17 cellular contexts compared by ENCODE assay signal in genomic region chr4:94523033-94523590, GRCh38.
DNase-seq lines count a peak whose midpoint lies in the region; ATAC-seq and TF ChIP-seq lines count a peak whose summit lies in the region.
"Had no signal": no experiment of that assay in that cellular context is flagged by ENCODE, and none has a peak within 500 bp of the region (broad histone marks: within the 10 kb centered on the region; RNA-seq: fewer than 3 reads in every experiment).

No MANE protein-coding gene starts in this region.

- H3K27me3 ChIP-seq in left ventricle myocardium inferior (ENCODE audit: low read depth) (no peaks in the 10 kb centered on the region), mesenchymal stem cell (ENCODE audit: control insufficient read depth in 1 of 2, insufficient read depth in 1 of 2, low read length in 2 of 2) (no peaks in the 10 kb centered on the region), uterus (no peaks in the 10 kb centered on the region), PC-9 (ENCODE audit: insufficient read depth, low read depth) (no peaks in the 10 kb centered on the region)

- no TSS peak for BruUV-seq in PC-9 (replicated peaks; lab: Mats Ljungman, UMichigan)

- peaks cover 8% of the 10 kb centered on the region for H3K79me1 ChIP-seq in mesenchymal stem cell (replicated peaks; ENCODE audit: low read length, poor library complexity, severe bottlenecking)

- H3F3A ChIP-seq in PC-9 (ENCODE audit: insufficient read depth, low read depth) = no peaks in the 10 kb centered on the region

- no peak overlapping the region for H3K23ac ChIP-seq in mesenchymal stem cell (ENCODE audit: low read length in 2 of 2)

- DNase-seq in left ventricle myocardium inferior = no peak
- no peak for DNase-seq in Right ventricle myocardium inferior (ENCODE audit: missing footprints)
- no peak for DNase-seq in coronary artery (ENCODE audit: low spot score)
- DNase-seq in mesenchymal stem cell = no peak
- no peak for DNase-seq in uterus
- no peak for DNase-seq in middle frontal gyrus (ENCODE audit: extremely low spot score, low spot score)
- DNase-seq in PC-9 = no peak
- DNase-seq: activated CD8-positive, alpha-beta memory T cell treated with anti-CD3 and anti-CD28 coated beads for 24 hours; activated gamma-delta T cell treated with Interleukin-2 at 50 U/mL for 16 hours; CD8-positive, alpha-beta memory T cell; H9; immature natural killer cell; nucleus accumbens; T-cell; WERI-Rb-1 had no signal

- no peak overlapping the region for H2AK5ac ChIP-seq in mesenchymal stem cell (ENCODE audit: low read length, severe bottlenecking)

- no peak overlapping the region for H2BK5ac ChIP-seq in mesenchymal stem cell (ENCODE audit: low read depth, low read length, poor library complexity, severe bottlenecking)

- H3K9me2 ChIP-seq in PC-9 (ENCODE audit: insufficient read depth) = no peaks in the 10 kb centered on the region

- no peak overlapping the region for H2BK12ac ChIP-seq in mesenchymal stem cell (ENCODE audit: low read length in 2 of 2)

- no peak for ATAC-seq in Right ventricle myocardium inferior
- ATAC-seq in GM21515 (IDR thresholded peaks at IDR 0.05; ENCODE audit: unreplicated experiment) = no peak
- ATAC-seq: stimulated activated memory B cell treated with anti-CD40 and anti-IgM and Interleukin-4, amounts not matched to agents 10 μg/mL and 1 μg/mL and 100 μg/mL, for 72 hours; T-cell had no signal

- POLR2A ChIA-PET in PC-9 (lab: Charles Lee; ENCODE audit: unreplicated experiment) = interaction anchor here (0.5 kb wide), 1 partner anchor 88 kb away, joined by 6 read pairs; no protein-coding TSS in a partner anchor

- no peak overlapping the region for H4K91ac ChIP-seq in mesenchymal stem cell (ENCODE audit: low read length)

- intact Hi-C loops in left ventricle myocardium inferior (cut with micrococcal nuclease) = no loop called here
- intact Hi-C loops in Right ventricle myocardium inferior (cut with DNase I) = no loop called here
- intact Hi-C loops in uterus (cut with DNase I; ENCODE audit: low total_unique reads) = no loop called here
- intact Hi-C loops in PC-9 (cut with micrococcal nuclease; ENCODE audit: unreplicated experiment) = no loop called here

- H3K9me3 ChIP-seq in left ventricle myocardium inferior (replicated peaks) (no peaks in the 10 kb centered on the region), mesenchymal stem cell (ENCODE audit: control insufficient read depth, low read length) (no peaks in the 10 kb centered on the region), uterus (no peaks in the 10 kb centered on the region), PC-9 (ENCODE audit: insufficient read depth, low read depth) (no peaks in the 10 kb centered on the region)

- H3K36me3 ChIP-seq in left ventricle myocardium inferior = peaks cover 15% of the 10 kb centered on the region
- peaks cover 2 to 16% of the 10 kb centered on the region in 2 experiments for H3K36me3 ChIP-seq in mesenchymal stem cell (ENCODE audit: control insufficient read depth in 1 of 2, insufficient read depth in 2 of 2, low read depth in 1 of 2, low read length in 2 of 2)
- no peaks in the 10 kb centered on the region for H3K36me3 ChIP-seq in uterus
- no peaks in the 10 kb centered on the region for H3K36me3 ChIP-seq in PC-9 (ENCODE audit: low read depth)
- H3K36me3 ChIP-seq: WERI-Rb-1 had no signal

- TF ChIP-seq POLR2A in uterus (IDR thresholded peaks at IDR 0.05) = no peak

- H2BK15ac ChIP-seq in mesenchymal stem cell (ENCODE audit: low read depth, poor library complexity, severe bottlenecking) = no peak overlapping the region

- peaks cover 2% of the 10 kb centered on the region; the same call in 1 of the 2 replicates for H3K79me2 ChIP-seq in PC-9 (ENCODE audit: low read depth)

- H3K14ac ChIP-seq in mesenchymal stem cell (ENCODE audit: low read length in 2 of 2) = no peak overlapping the region

- H3K4me3 ChIP-seq in left ventricle myocardium inferior = no peak overlapping the region
- H3K4me3 ChIP-seq in coronary artery = no peak overlapping the region
- H3K4me3 ChIP-seq in mesenchymal stem cell (ENCODE audit: insufficient read depth in 1 of 2, low read depth in 1 of 2, low read length in 2 of 2) = no peak overlapping the region
- no peak overlapping the region for H3K4me3 ChIP-seq in uterus
- no peak overlapping the region for H3K4me3 ChIP-seq in PC-9

- H3K4me1 ChIP-seq in left ventricle myocardium inferior (peaks cover 99% of the 10 kb centered on the region), mesenchymal stem cell (ENCODE audit: control insufficient read depth, insufficient read depth, low read depth, low read length) (peaks cover 3% of the 10 kb centered on the region), uterus (peaks cover 20 to 34% of the 10 kb centered on the region in 2 donors), PC-9 (replicated peaks; ENCODE audit: insufficient read depth) (peaks cover 6% of the 10 kb centered on the region; the same call in 1 of the 2 replicates)

- H3K4me2 ChIP-seq in mesenchymal stem cell (ENCODE audit: low read length, poor library complexity, severe bottlenecking) (no peak overlapping the region), PC-9 (no peak overlapping the region)

- H3K18ac ChIP-seq in mesenchymal stem cell (ENCODE audit: low read depth in 1 of 2, low read length in 2 of 2) = no peak overlapping the region

- no peak overlapping the region for H3K4ac ChIP-seq in mesenchymal stem cell (ENCODE audit: low read depth in 1 of 2, low read length in 2 of 2)

- H2AFZ ChIP-seq in mesenchymal stem cell (ENCODE audit: low read depth, low read length) (no peak overlapping the region), PC-9 (no peak overlapping the region)

- peak overlapping the region; percentile 66 for H3K27ac ChIP-seq in left ventricle myocardium inferior (replicated peaks)
- H3K27ac ChIP-seq in coronary artery = peak overlapping the region; percentile 24 to 52
- no peak overlapping the region for H3K27ac ChIP-seq in mesenchymal stem cell (ENCODE audit: low read length, poor library complexity, severe bottlenecking)
- H3K27ac ChIP-seq in uterus = peak overlapping the region; percentile 88 to 99
- no peak overlapping the region; the same call in 1 of the 2 replicates for H3K27ac ChIP-seq in PC-9
- H3K27ac ChIP-seq: WERI-Rb-1 had no signal

- no peak overlapping the region for H4K8ac ChIP-seq in mesenchymal stem cell (ENCODE audit: low read length)

- TF ChIP-seq CTCF in left ventricle myocardium inferior (IDR thresholded peaks at IDR 0.05; ENCODE audit: borderline replicate concordance) = no peak
- TF ChIP-seq CTCF in coronary artery (IDR thresholded peaks at IDR 0.05) = no peak
- no peak for TF ChIP-seq CTCF in uterus (IDR thresholded peaks at IDR 0.05)
- no peak for TF ChIP-seq CTCF in PC-9 (conservative IDR thresholded peaks at IDR 0.05)

- peak overlapping the region; percentile 46 for H3K9ac ChIP-seq in mesenchymal stem cell (ENCODE audit: low read length)

- H4K20me1 ChIP-seq in PC-9 (ENCODE audit: insufficient read depth) = no peaks in the 10 kb centered on the region

- H2BK120ac ChIP-seq in mesenchymal stem cell (ENCODE audit: low read depth, low read length) = no peak overlapping the region

- CTCF ChIA-PET in PC-9 (lab: Charles Lee) = interaction anchor here (0.6 kb wide), 1 partner anchor 42 kb away, joined by 5 read pairs; no protein-coding TSS in a partner anchor

Comparison
In these comparisons a context has a peak if more than half of its experiments do, and no peak if none do; other contexts are left out.
1. H3K27ac ChIP-seq: peak in left ventricle myocardium inferior (single experiment), coronary artery (2 of 2) and uterus (2 of 2); none in mesenchymal stem cell (single experiment) and PC-9 (single experiment).